Comparison of ENCODE assay signal across 7 cellular contexts in the genomic region with DNA sequence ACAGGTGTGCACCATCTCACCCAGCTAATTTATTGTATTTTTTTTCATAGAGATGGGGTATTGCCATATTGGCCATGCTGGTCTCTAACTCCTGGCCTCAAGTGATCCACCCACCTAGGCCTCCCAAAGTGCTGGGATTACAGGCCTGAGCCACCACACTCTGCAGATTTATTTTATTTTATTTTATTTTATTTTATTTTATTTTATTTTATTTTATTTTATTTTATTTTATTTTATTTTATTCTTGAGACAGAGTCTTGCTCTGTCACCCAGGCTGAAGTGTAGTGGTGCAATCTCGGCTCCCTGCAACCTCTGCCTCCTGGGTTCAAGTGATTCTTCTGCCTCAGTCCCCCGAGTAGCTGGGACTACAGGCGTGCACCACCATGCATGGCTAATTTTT. TPM values are rescaled to one million over a fixed set of nuclear protein-coding genes. Genes with fewer than 3 reads are reported as not detected.
"Had no signal": no experiment of that assay in that cellular context is flagged by ENCODE, and none has a peak within 500 bp of the region (broad histone marks: within the 10 kb centered on the region; RNA-seq: fewer than 3 reads in every experiment).

No MANE protein-coding gene starts in this region.

RNA-seq across cellular contexts. Expression of a gene that starts 15.0 kb away (rescaled TPM):
- total RNA-seq: activated B cell treated with CpG ODN at 0.5 μM for 24 hours; activated CD4-positive, alpha-beta T cell treated with anti-CD3 and anti-CD28 coated beads for 36 hours; activated CD4-positive, alpha-beta T cell treated with anti-CD3 and anti-CD28 coated beads, Interleukin-2, amount 10 ng/mL, durations not matched to agents 24 days and 14 days; activated CD8-positive, alpha-beta memory T cell treated with anti-CD3 and anti-CD28 coated beads for 36 hours; activated CD8-positive, alpha-beta memory T cell treated with anti-CD3 and anti-CD28 coated beads, Interleukin-2, amount 10 ng/mL, durations not matched to agents 7 days and 5 days; activated CD8-positive, alpha-beta T cell treated with anti-CD3 and anti-CD28 coated beads for 36 hours; activated CD8-positive, alpha-beta T cell treated with anti-CD3 and anti-CD28 coated beads, Interleukin-2, amount 10 ng/mL, durations not matched to agents 7 days and 5 days had no signal
